11 cellular contexts compared by ENCODE assay signal in genomic region chr2:200077210-200077650, GRCh38.
DNase-seq lines count a peak whose midpoint lies in the region; ATAC-seq and TF ChIP-seq lines count a peak whose summit lies in the region.
"Had no signal": no experiment of that assay in that cellular context is flagged by ENCODE, and none has a peak within 500 bp of the region (broad histone marks: within the 10 kb centered on the region; RNA-seq: fewer than 3 reads in every experiment).

No MANE protein-coding gene starts in this region.

- peak overlapping the region; percentile 60 for H3K4me2 ChIP-seq in hepatocyte
- H3K4me2 ChIP-seq: BLaER1 had no signal

- H3K9me2 ChIP-seq in hepatocyte (replicated peaks; ENCODE audit: insufficient read depth), result no peaks in the 10 kb centered on the region

- DNase-seq in NCI-H748 (lab: John Stamatoyannopoulos, UW; ENCODE audit: unreplicated experiment), result peak; percentile 51
- no peak for DNase-seq in NCI-H748 treated with DMSO at 0.1 percent for 48 hours (lab: John Stamatoyannopoulos, UW)
- DNase-seq in WTC11 (ENCODE audit: low spot score), result no peak
- DNase-seq in hepatocyte (ENCODE audit: low spot score), result peak; percentile 56
- no peak for DNase-seq in stomach
- DNase-seq in activated CD4-positive, alpha-beta T cell treated with anti-CD3 and anti-CD28 coated beads, Interleukin-2, amount 50 U/mL, for 1 hour, result no peak
- no peak for DNase-seq in effector memory CD4-positive, alpha-beta T cell
- DNase-seq: activated gamma-delta T cell treated with Interleukin-2 at 50 U/mL for 16 hours, T1000 had no signal

- 13% methylated on average over 5 of the region's 5 CpGs for WGBS in hepatocyte (ENCODE audit: low lambda C conversion rate, missing lambda C conversion rate)
- WGBS in stomach, 5 donors, result 15 to 25% (median 20%) methylated on average over 5 of the region's 5 CpGs

- peaks cover 26% of the 10 kb centered on the region for H3K4me1 ChIP-seq in hepatocyte (ENCODE audit: insufficient read depth)
- peaks cover 0 to 18% (median 8%) of the 10 kb centered on the region in 4 donors for H3K4me1 ChIP-seq in stomach
- no peaks in the 10 kb centered on the region for H3K4me1 ChIP-seq in effector memory CD4-positive, alpha-beta T cell (ENCODE audit: control insufficient read depth, insufficient read depth, low read length, poor library complexity, severe bottlenecking)

- H3K4me3 ChIP-seq in hepatocyte (no peak overlapping the region), stomach (no peak overlapping the region)
- no peak overlapping the region for H3K4me3 ChIP-seq in effector memory CD4-positive, alpha-beta T cell (ENCODE audit: insufficient read depth, low read depth, low read length, poor library complexity, severe bottlenecking)
- H3K4me3 ChIP-seq: BLaER1 had no signal

- no peaks in the 10 kb centered on the region for H3K27me3 Mint-ChIP-seq in WTC11 (ENCODE audit: low read depth)

- TF ChIP-seq POLR2A in stomach (IDR thresholded peaks at IDR 0.05), result no peak

- H3K36me3 Mint-ChIP-seq in WTC11, result no peaks in the 10 kb centered on the region

- H3K27me3 ChIP-seq in hepatocyte (no peaks in the 10 kb centered on the region), stomach (no peaks in the 10 kb centered on the region)
- H3K27me3 ChIP-seq in effector memory CD4-positive, alpha-beta T cell (replicated peaks; ENCODE audit: control insufficient read depth, insufficient read depth, low read length, poor library complexity, severe bottlenecking), result no peaks in the 10 kb centered on the region
- H3K27me3 ChIP-seq: BLaER1 had no signal

- H3K27ac Mint-ChIP-seq in WTC11, result no peak overlapping the region

- H3K4me3 Mint-ChIP-seq in WTC11, result no peak overlapping the region

- POLR2A ChIA-PET in WTC11 (lab: Charles Lee), result no interaction called here

- H2AFZ ChIP-seq in hepatocyte, result no peak overlapping the region

- intact Hi-C loops in stomach (cut with DNase I; ENCODE audit: low total_unique reads), result no loop called here

- no peak for ATAC-seq in WTC11
- ATAC-seq in HG02571 (IDR thresholded peaks at IDR 0.05; ENCODE audit: unreplicated experiment), result no peak

- CTCF ChIA-PET in WTC11 (lab: Charles Lee), result no interaction called here

- peaks cover 14% of the 10 kb centered on the region for H3K9me3 Mint-ChIP-seq in WTC11

- no peaks in the 10 kb centered on the region for H3K9me3 ChIP-seq in hepatocyte (ENCODE audit: low read depth)
- H3K9me3 ChIP-seq in stomach, result peaks cover 0 to under 1% (median 0%) of the 10 kb centered on the region in 4 donors
- no peaks in the 10 kb centered on the region for H3K9me3 ChIP-seq in effector memory CD4-positive, alpha-beta T cell (ENCODE audit: control insufficient read depth, low read length)

- H3K36me3 ChIP-seq in hepatocyte (replicated peaks; ENCODE audit: insufficient read depth, low read depth) (no peaks in the 10 kb centered on the region), stomach (no peaks in the 10 kb centered on the region)
- no peaks in the 10 kb centered on the region for H3K36me3 ChIP-seq in effector memory CD4-positive, alpha-beta T cell (ENCODE audit: control insufficient read depth, insufficient read depth, low read length)
- H3K36me3 ChIP-seq: BLaER1 had no signal

- no peaks in the 10 kb centered on the region for H3K79me2 ChIP-seq in hepatocyte

- H3K27ac ChIP-seq in hepatocyte, result peak overlapping the region; percentile 81
- H3K27ac ChIP-seq in stomach, result peak overlapping the region in 3 of 5 donors; percentile 36 to 50 (median 48)
- H3K27ac ChIP-seq in effector memory CD4-positive, alpha-beta T cell (ENCODE audit: insufficient read depth, low read length, poor library complexity, severe bottlenecking), result no peak overlapping the region
- H3K27ac ChIP-seq: BLaER1 had no signal

- H3K4me1 Mint-ChIP-seq in WTC11, result peaks cover 17% of the 10 kb centered on the region

- TF ChIP-seq CTCF in WTC11 (IDR thresholded peaks at IDR 0.05) (no peak), hepatocyte (IDR thresholded peaks at IDR 0.05; ENCODE audit: poor library complexity) (no peak), stomach (IDR thresholded peaks at IDR 0.05) (no peak)

- no peak for TF ChIP-seq EP300 in stomach (IDR thresholded peaks at IDR 0.05)

- H4K20me1 ChIP-seq in hepatocyte (ENCODE audit: insufficient read depth, poor library complexity, severe bottlenecking), result no peaks in the 10 kb centered on the region
- H4K20me1 ChIP-seq: BLaER1 had no signal

TF ChIP-seq in WTC11, 78 proteins besides CTCF, POLR2A, EP300 and RAD21:
- peak; percentile 17; the same call in 1 of the 2 replicates for TF ChIP-seq RORB (CRISPR knock-in tag; IDR thresholded peaks at IDR 0.05)
- TF ChIP-seq TEAD4 (CRISPR knock-in tag; IDR thresholded peaks at IDR 0.05), result no peak
- TF ChIP-seq GTF2I (CRISPR knock-in tag; conservative IDR thresholded peaks at IDR 0.05), result no peak
- TF ChIP-seq GABPB1 (CRISPR knock-in tag; IDR thresholded peaks at IDR 0.05), result peak; percentile 72
- TF ChIP-seq E2F5 (CRISPR knock-in tag; IDR thresholded peaks at IDR 0.05), result no peak
- TF ChIP-seq ERG (CRISPR knock-in tag; IDR thresholded peaks at IDR 0.05), result no peak
- no peak for TF ChIP-seq ZNF512 (CRISPR knock-in tag; IDR thresholded peaks at IDR 0.05; ENCODE audit: borderline replicate concordance)

Comparison
In these comparisons a context has a peak if more than half of its experiments do, and no peak if none do; other contexts are left out.
1. DNase-seq: peak in NCI-H748 (single experiment) and hepatocyte (single experiment); none in NCI-H748 treated with DMSO at 0.1 percent for 48 hours (single experiment), WTC11 (single experiment), stomach (single experiment), activated CD4-positive, alpha-beta T cell treated with anti-CD3 and anti-CD28 coated beads, Interleukin-2, amount 50 U/mL, for 1 hour (single experiment) and effector memory CD4-positive, alpha-beta T cell (0 of 3).